Comparison of ENCODE assay signal across 1 cellular context in genomic region chr5:141878771-141879759, GRCh38.
TF ChIP-seq lines count a peak whose summit lies in the region.

No MANE protein-coding gene starts in this region.

TF ChIP-seq in K562, 482 proteins besides CTCF, POLR2A, EP300 and RAD21 (continued from another document and continues in another):
- peak; percentile 33; the same call in 1 of the 2 replicates for TF ChIP-seq ZNF609 (CRISPR knock-in tag; IDR thresholded peaks at IDR 0.05; ENCODE audit: borderline replicate concordance)
- no peak for TF ChIP-seq GTF2F1 (IDR thresholded peaks at IDR 0.05; ENCODE audit: low read depth, low read length)
- no peak for TF ChIP-seq SRSF7 (optimal IDR thresholded peaks at IDR 0.05; ENCODE audit: low read depth, low read length)
- TF ChIP-seq NR4A1 (CRISPR knock-in tag; IDR thresholded peaks at IDR 0.05) = no peak
- no peak for TF ChIP-seq NR4A1 (tag; IDR thresholded peaks at IDR 0.05)
- peak; percentile 21 for TF ChIP-seq ZFX (CRISPR knock-in tag; IDR thresholded peaks at IDR 0.05)
- peak; percentile 34; the same call in 1 of the 2 replicates for TF ChIP-seq TCF3 (CRISPR knock-in tag; IDR thresholded peaks at IDR 0.05)
- peak; percentile 28; the same call in 1 of the 2 replicates for TF ChIP-seq FOXP1 (CRISPR knock-in tag; IDR thresholded peaks at IDR 0.05)
- no peak for TF ChIP-seq NFRKB (IDR thresholded peaks at IDR 0.05; ENCODE audit: low read depth)
- TF ChIP-seq RB1 (IDR thresholded peaks at IDR 0.05; ENCODE audit: low read depth) = peak; percentile 62
- peak; percentile 25; the same call in 1 of the 2 replicates for TF ChIP-seq SMARCA4 (IDR thresholded peaks at IDR 0.05)
- TF ChIP-seq MCM3 (IDR thresholded peaks at IDR 0.05) = no peak
- peak; percentile 59 for TF ChIP-seq SAP30 (IDR thresholded peaks at IDR 0.05; ENCODE audit: borderline replicate concordance, insufficient read depth, low read depth, low read length, poor library complexity, severe bottlenecking)
- no peak for TF ChIP-seq SAFB (IDR thresholded peaks at IDR 0.05; ENCODE audit: borderline replicate concordance, low read depth, low read length)
- TF ChIP-seq ZNF511 (CRISPR knock-in tag; IDR thresholded peaks at IDR 0.05) = peak; percentile 35; the same call in 1 of the 2 replicates
- TF ChIP-seq PHF21A (IDR thresholded peaks at IDR 0.05; ENCODE audit: borderline replicate concordance, low read depth) = peak; percentile 78; the same call in 1 of the 2 replicates
- TF ChIP-seq TBL1XR1 (IDR thresholded peaks at IDR 0.05; ENCODE audit: low read length in 2 of 2) = no peak
- no peak for TF ChIP-seq MAFG (tag; conservative IDR thresholded peaks at IDR 0.05)
- no peak for TF ChIP-seq CHCHD3 (CRISPR knock-in tag; IDR thresholded peaks at IDR 0.05)
- no peak for TF ChIP-seq HDAC6 (IDR thresholded peaks at IDR 0.05; ENCODE audit: low read depth, low read length)
- no peak for TF ChIP-seq ATF2 (CRISPR knock-in tag; IDR thresholded peaks at IDR 0.05)
- TF ChIP-seq ZBTB11 (CRISPR knock-in tag; IDR thresholded peaks at IDR 0.05) = 0 out of 6 replicates have a peak, but pooled peaks of 1 of the 3 experiments have one; percentile 24
- TF ChIP-seq L3MBTL2 (IDR thresholded peaks at IDR 0.05) = peak; percentile 87
- TF ChIP-seq MAZ (CRISPR knock-in tag; conservative IDR thresholded peaks at IDR 0.05 in 1 of 2, IDR thresholded peaks at IDR 0.05 in 1 of 2) = peak in 1 of 2 experiments; percentile 64; a peak in 2 of 4 replicates
- peak; percentile 39; the same call in 1 of the 2 replicates for TF ChIP-seq CREM (IDR thresholded peaks at IDR 0.05; ENCODE audit: low read depth)
- TF ChIP-seq E2F6 (IDR thresholded peaks at IDR 0.05; ENCODE audit: borderline replicate concordance in 1 of 2, extremely low read depth in 1 of 2, insufficient read depth in 1 of 2, insufficient read length in 1 of 2, low read depth in 1 of 2, low read length in 1 of 2, poor library complexity in 1 of 2, severe bottlenecking in 1 of 2) = peak; percentile 11 to 77
- TF ChIP-seq NR2C2 (CRISPR knock-in tag; IDR thresholded peaks at IDR 0.05) = 0 out of 2 replicates have a peak, but pooled peaks have one; percentile 59
- TF ChIP-seq NR2C2 (tag; IDR thresholded peaks at IDR 0.05) = no peak; the same call in 1 of the 2 replicates
- 0 out of 2 replicates have a peak, but pooled peaks have one; percentile 14 for TF ChIP-seq STAT5A (IDR thresholded peaks at IDR 0.05; ENCODE audit: borderline replicate concordance, low read length)
- TF ChIP-seq HES1 (IDR thresholded peaks at IDR 0.05; ENCODE audit: low read depth) = no peak
- TF ChIP-seq CTBP1 (IDR thresholded peaks at IDR 0.05; ENCODE audit: borderline replicate concordance) = peak; percentile 85
- peak; percentile 19 for TF ChIP-seq CTCFL (IDR thresholded peaks at IDR 0.05; ENCODE audit: borderline replicate concordance, insufficient read depth, low read depth, low read length, poor library complexity, severe bottlenecking)
- TF ChIP-seq POU5F1 (IDR thresholded peaks at IDR 0.05; ENCODE audit: borderline replicate concordance, low read depth, low read length, partially characterized antibody) = no peak
- peak; percentile 6; the same call in 1 of the 2 replicates for TF ChIP-seq HLTF (IDR thresholded peaks at IDR 0.05)
- TF ChIP-seq NRF1 (conservative IDR thresholded peaks at IDR 0.05 in 1 of 2, IDR thresholded peaks at IDR 0.05 in 1 of 2) = peak; percentile 53 to 68
- TF ChIP-seq PRDM10 (IDR thresholded peaks at IDR 0.05; ENCODE audit: partially characterized antibody) = peak; percentile 32
- TF ChIP-seq MYNN (IDR thresholded peaks at IDR 0.05) = peak; percentile 92
- no peak for TF ChIP-seq MYNN (CRISPR knock-in tag; IDR thresholded peaks at IDR 0.05)
- peak; percentile 70 for TF ChIP-seq CC2D1A (IDR thresholded peaks at IDR 0.05)
- TF ChIP-seq LARP7 (IDR thresholded peaks at IDR 0.05) = 0 out of 2 replicates have a peak, but pooled peaks have one; percentile 5
- TF ChIP-seq RFX1 (IDR thresholded peaks at IDR 0.05) = peak; percentile 82
- peak; percentile 81; the same call in 1 of the 2 replicates for TF ChIP-seq ZBTB43 (CRISPR knock-in tag; IDR thresholded peaks at IDR 0.05)
